1 cellular context compared by ENCODE assay signal in the genomic region with DNA sequence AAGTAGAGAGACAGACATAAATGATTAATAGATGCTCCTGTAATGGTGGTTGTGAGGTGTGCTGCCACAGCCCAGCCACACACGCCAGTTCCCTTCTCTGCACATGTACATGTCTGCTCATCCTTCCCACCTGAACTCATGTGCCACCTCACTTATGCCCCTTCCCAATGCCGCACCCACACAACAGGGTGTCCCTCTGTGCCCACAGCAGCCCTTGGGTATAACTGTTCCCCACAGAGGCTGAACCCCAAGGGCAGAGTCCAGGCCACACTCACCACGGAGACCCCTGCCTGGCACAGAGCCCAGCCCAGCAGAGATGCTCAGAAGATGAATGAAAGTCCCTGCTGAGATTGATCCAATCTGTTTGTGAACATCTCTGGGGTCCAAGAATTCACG.
TF ChIP-seq lines count a peak whose summit lies in the region.

No MANE protein-coding gene starts in this region.

TF ChIP-seq in IMR-90, 13 proteins besides CTCF, POLR2A, EP300 and RAD21 (continued from another document):
- TF ChIP-seq, protein P1, sequence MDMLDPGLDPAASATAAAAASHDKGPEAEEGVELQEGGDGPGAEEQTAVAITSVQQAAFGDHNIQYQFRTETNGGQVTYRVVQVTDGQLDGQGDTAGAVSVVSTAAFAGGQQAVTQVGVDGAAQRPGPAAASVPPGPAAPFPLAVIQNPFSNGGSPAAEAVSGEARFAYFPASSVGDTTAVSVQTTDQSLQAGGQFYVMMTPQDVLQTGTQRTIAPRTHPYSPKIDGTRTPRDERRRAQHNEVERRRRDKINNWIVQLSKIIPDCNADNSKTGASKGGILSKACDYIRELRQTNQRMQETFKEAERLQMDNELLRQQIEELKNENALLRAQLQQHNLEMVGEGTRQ (IDR thresholded peaks at IDR 0.05; ENCODE audit: low read depth, low read length): no peak
- no peak for TF ChIP-seq RCOR1 (IDR thresholded peaks at IDR 0.05; ENCODE audit: insufficient replicate concordance, low read length)
- TF ChIP-seq RFX5 (IDR thresholded peaks at IDR 0.05; ENCODE audit: low read depth, low read length): no peak
- TF ChIP-seq MXI1 (IDR thresholded peaks at IDR 0.05; ENCODE audit: borderline replicate concordance, low read depth, low read length): no peak
- TF ChIP-seq, protein P2, sequence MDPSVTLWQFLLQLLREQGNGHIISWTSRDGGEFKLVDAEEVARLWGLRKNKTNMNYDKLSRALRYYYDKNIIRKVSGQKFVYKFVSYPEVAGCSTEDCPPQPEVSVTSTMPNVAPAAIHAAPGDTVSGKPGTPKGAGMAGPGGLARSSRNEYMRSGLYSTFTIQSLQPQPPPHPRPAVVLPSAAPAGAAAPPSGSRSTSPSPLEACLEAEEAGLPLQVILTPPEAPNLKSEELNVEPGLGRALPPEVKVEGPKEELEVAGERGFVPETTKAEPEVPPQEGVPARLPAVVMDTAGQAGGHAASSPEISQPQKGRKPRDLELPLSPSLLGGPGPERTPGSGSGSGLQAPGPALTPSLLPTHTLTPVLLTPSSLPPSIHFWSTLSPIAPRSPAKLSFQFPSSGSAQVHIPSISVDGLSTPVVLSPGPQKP (IDR thresholded peaks at IDR 0.05; ENCODE audit: borderline replicate concordance, low read depth, low read length): no peak
